In the genomic region with DNA sequence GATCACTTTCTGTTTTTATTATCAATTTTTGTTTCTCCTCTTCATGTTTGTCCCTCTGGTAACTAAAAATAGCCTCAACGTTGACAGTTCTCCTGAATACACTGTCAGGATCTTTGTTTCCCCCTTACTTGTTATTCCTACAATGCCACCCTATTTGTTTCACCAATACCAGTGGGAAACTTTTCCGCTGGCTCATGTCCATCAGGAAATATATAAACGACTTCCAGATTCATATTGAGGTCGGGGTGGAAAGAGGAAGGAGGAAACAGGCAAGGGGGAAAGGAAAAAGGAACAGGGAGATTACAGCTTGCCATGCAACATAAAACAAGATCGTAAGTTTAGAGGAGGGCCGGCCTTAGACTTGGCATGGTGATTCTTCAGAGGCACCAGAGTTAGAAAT, we compare ENCODE assay signal across 30 cellular contexts.
DNase-seq lines count a peak whose midpoint lies in the region; ATAC-seq and TF ChIP-seq lines count a peak whose summit lies in the region.
"Had no signal": no experiment of that assay in that cellular context is flagged by ENCODE, and none has a peak within 500 bp of the region (broad histone marks: within the 10 kb centered on the region; RNA-seq: fewer than 3 reads in every experiment).

No MANE protein-coding gene starts in this region.

- H3K36me3 Mint-ChIP-seq in HFFc6 (ENCODE audit: low read depth) (peaks cover 9% of the 10 kb centered on the region), T-helper 17 cell (ENCODE audit: low read depth) (peaks cover 5% of the 10 kb centered on the region)
- peaks cover 6% of the 10 kb centered on the region for H3K36me3 Mint-ChIP-seq in stimulated activated effector memory CD8-positive, alpha-beta T cell treated with anti-CD3 and anti-CD28 coated beads, Interleukin-12 subunit alpha, Interleukin-12 subunit beta, amount 100 ng/mL, for 72 hours

- no peaks in the 10 kb centered on the region for H3K27me3 ChIP-seq in dorsolateral prefrontal cortex
- no peaks in the 10 kb centered on the region for H3K27me3 ChIP-seq in SK-N-SH (ENCODE audit: insufficient read depth)
- no peaks in the 10 kb centered on the region for H3K27me3 ChIP-seq in foreskin keratinocyte
- H3K27me3 ChIP-seq: BLaER1 treated with 17β-estradiol and CSF1 and Interleukin-3, amounts not matched to agents 10 nM and 100 nM; breast epithelium; neutrophil; right lobe of liver; spleen had no signal

- no peaks in the 10 kb centered on the region for H3F3A ChIP-seq in SK-N-SH (replicated peaks; ENCODE audit: insufficient read depth)

- no peak for TF ChIP-seq EP300 in SK-N-SH (IDR thresholded peaks at IDR 0.05; ENCODE audit: borderline replicate concordance in 1 of 2, low read depth in 1 of 2, low read length in 1 of 2)

- H3K9ac ChIP-seq in SK-N-SH = no peak overlapping the region
- H3K9ac ChIP-seq: BLaER1 treated with 17β-estradiol and CSF1 and Interleukin-3, amounts not matched to agents 10 nM and 100 nM had no signal

- H3K9me3 Mint-ChIP-seq in HFFc6 = no peaks in the 10 kb centered on the region
- no peaks in the 10 kb centered on the region for H3K9me3 Mint-ChIP-seq in stimulated activated effector memory CD8-positive, alpha-beta T cell treated with anti-CD3 and anti-CD28 coated beads, Interleukin-12 subunit alpha, Interleukin-12 subunit beta, amount 100 ng/mL, for 72 hours
- H3K9me3 Mint-ChIP-seq: activated naive CD4-positive, alpha-beta T cell treated with anti-CD3 and anti-CD28 coated beads, Interleukin-2, amount 50 U/mL, for 24 hours; mesothelial cell of epicardium had no signal

- no peaks in the 10 kb centered on the region for H3K9me2 ChIP-seq in SK-N-SH

- peaks cover 3 to 4% of the 10 kb centered on the region in 2 experiments for H3K36me3 ChIP-seq in SK-N-SH (replicated peaks in 1 of 2; ENCODE audit: control insufficient read depth in 1 of 2, insufficient read depth in 2 of 2, low read length in 1 of 2)
- H3K36me3 ChIP-seq: breast epithelium, right lobe of liver had no signal

- intact Hi-C loops in dorsolateral prefrontal cortex (cut with DNase I) = loop anchor here in 1 of 2 donors (5.0 kb wide), 1 partner anchor 61 kb away; a partner anchor contains a TSS

- H3K4me2 ChIP-seq in SK-N-SH = no peak overlapping the region

- H3K27ac Mint-ChIP-seq in HFFc6 = peak overlapping the region; percentile 64; the same call in 1 of the 2 replicates
- peak overlapping the region; percentile 85 for H3K27ac Mint-ChIP-seq in T-helper 17 cell
- H3K27ac Mint-ChIP-seq in stimulated activated effector memory CD8-positive, alpha-beta T cell treated with anti-CD3 and anti-CD28 coated beads, Interleukin-12 subunit alpha, Interleukin-12 subunit beta, amount 100 ng/mL, for 72 hours = peak overlapping the region; percentile 71
- H3K27ac Mint-ChIP-seq: activated naive CD4-positive, alpha-beta T cell treated with anti-CD3 and anti-CD28 coated beads, Interleukin-2, amount 50 U/mL, for 24 hours; mesothelial cell of epicardium had no signal

- 0 out of 2 replicates have a peak, but pooled peaks cover 12% of the 10 kb centered on the region for H4K20me1 ChIP-seq in SK-N-SH (ENCODE audit: insufficient read depth)

- H3K4me3 ChIP-seq in dorsolateral prefrontal cortex (peak overlapping the region in 2 of 59 donors; percentile 4 to 12), SK-N-SH (ENCODE audit: low read depth in 2 of 2, low read length in 1 of 2) (no peak overlapping the region)
- H3K4me3 ChIP-seq: BLaER1 treated with 17β-estradiol and CSF1 and Interleukin-3, amounts not matched to agents 10 nM and 100 nM; breast epithelium; left ventricle myocardium inferior; right lobe of liver; spleen had no signal

- ATAC-seq in T-helper 17 cell (no peak), foreskin keratinocyte (no peak)
- no peak for ATAC-seq in stimulated activated effector memory CD8-positive, alpha-beta T cell treated with anti-CD3 and anti-CD28 coated beads, Interleukin-12 subunit alpha, Interleukin-12 subunit beta, amount 100 ng/mL, for 72 hours
- ATAC-seq: right lobe of liver had no signal

- TF ChIP-seq RAD21 in SK-N-SH (IDR thresholded peaks at IDR 0.05; ENCODE audit: low read length) = no peak

- 74% methylated on average over 6 of the region's 6 CpGs for WGBS in SK-N-SH (ENCODE audit: low lambda C conversion rate)

- H3K9me3 ChIP-seq in T-helper 17 cell (ENCODE audit: control insufficient read depth, low read length, poor library complexity, severe bottlenecking) (no peaks in the 10 kb centered on the region), SK-N-SH (no peaks in the 10 kb centered on the region)
- H3K9me3 ChIP-seq: BLaER1 treated with 17β-estradiol and CSF1 and Interleukin-3, amounts not matched to agents 10 nM and 100 nM; breast epithelium; Caco-2; left ventricle myocardium inferior; neutrophil; right lobe of liver; spleen had no signal

- H2AFZ ChIP-seq in SK-N-SH (ENCODE audit: low read depth) = no peak overlapping the region

- H3K27me3 Mint-ChIP-seq in HFFc6 (ENCODE audit: insufficient read depth) = no peaks in the 10 kb centered on the region; the same call in none of the 2 replicates
- H3K27me3 Mint-ChIP-seq in T-helper 17 cell = no peaks in the 10 kb centered on the region
- H3K27me3 Mint-ChIP-seq: activated naive CD4-positive, alpha-beta T cell treated with anti-CD3 and anti-CD28 coated beads, Interleukin-2, amount 50 U/mL, for 24 hours had no signal

- DNase-seq in HFFc6 (no peak), T-helper 17 cell (no peak), dorsolateral prefrontal cortex (no peak), DMS79 (lab: John Stamatoyannopoulos, UW) (no peak), SK-N-SH (no peak), foreskin keratinocyte (no peak)
- no peak for DNase-seq in stimulated activated effector memory CD8-positive, alpha-beta T cell treated with anti-CD3 and anti-CD28 coated beads, Interleukin-12 subunit alpha, Interleukin-12 subunit beta, amount 100 ng/mL, for 72 hours (ENCODE audit: low spot score in 2 of 2)
- DNase-seq: activated CD4-positive, alpha-beta T cell treated with anti-CD3 and anti-CD28 coated beads, Interleukin-2, amount 50 U/mL, for 48 hours; activated CD4-positive, CD25-positive, alpha-beta regulatory T cell treated with anti-CD3 and anti-CD28 coated beads, Interleukin-2, amount 50 U/mL, for 72 hours; amygdala; Caco-2; DMS79 treated with DMSO at 0.1 percent for 48 hours; effector CD4-positive, alpha-beta T cell; GDM1; islet precursor cell; left ventricle myocardium inferior; NCI-H1105; NCI-H187 treated with DMSO at 0.1 percent for 48 hours; NCI-H2171 treated with DMSO at 0.1 percent for 48 hours; NCI-H510A treated with DMSO at 0.1 percent for 48 hours; right lobe of liver; spleen; stimulated activated CD4-positive, alpha-beta T cell treated with anti-CD3 and anti-CD28 coated beads, Interleukin-2, amount 100 ng/mL, for 24 hours; T-helper 1 cell; trophoblast cell had no signal

- TF ChIP-seq CTCF in HFFc6 (IDR thresholded peaks at IDR 0.05) (no peak), dorsolateral prefrontal cortex (IDR thresholded peaks at IDR 0.05 in 54 of 56, conservative IDR thresholded peaks at IDR 0.05 in 2 of 56; ENCODE audit: low read depth in 1 of 56, partially characterized antibody in 56 of 56) (no peak), SK-N-SH (IDR thresholded peaks at IDR 0.05) (no peak), foreskin keratinocyte (conservative IDR thresholded peaks at IDR 0.05) (no peak)

- POLR2A ChIA-PET in SK-N-SH (lab: Yijun Ruan, JAX) = no interaction called here

- H3K4me1 ChIP-seq in SK-N-SH (ENCODE audit: control insufficient read depth in 1 of 2, insufficient read depth in 2 of 2, low read depth in 1 of 2, low read length in 1 of 2) (peaks cover 4 to 10% of the 10 kb centered on the region in 2 experiments; a peak in 1 of 4 replicates), foreskin keratinocyte (peaks cover 15% of the 10 kb centered on the region)
- H3K4me1 ChIP-seq: breast epithelium, right lobe of liver had no signal

- H3K79me2 ChIP-seq in SK-N-SH (ENCODE audit: insufficient read depth) = peaks cover 47% of the 10 kb centered on the region

- H3K4me3 Mint-ChIP-seq in HFFc6 = no peak overlapping the region
- H3K4me3 Mint-ChIP-seq in T-helper 17 cell = no peak overlapping the region
- H3K4me3 Mint-ChIP-seq in stimulated activated effector memory CD8-positive, alpha-beta T cell treated with anti-CD3 and anti-CD28 coated beads, Interleukin-12 subunit alpha, Interleukin-12 subunit beta, amount 100 ng/mL, for 72 hours = no peak overlapping the region
- H3K4me3 Mint-ChIP-seq: activated naive CD4-positive, alpha-beta T cell treated with anti-CD3 and anti-CD28 coated beads, Interleukin-2, amount 50 U/mL, for 24 hours; mesothelial cell of epicardium had no signal

- CTCF ChIA-PET in SK-N-SH (lab: Yijun Ruan, JAX) = interaction anchor here (1.2 to 1.4 kb wide), 2 partner anchors 38 to 220 kb away, joined by 3 read pairs; no protein-coding TSS in a partner anchor

- H3K27ac ChIP-seq in dorsolateral prefrontal cortex (peak overlapping the region in 51 of 59 donors; percentile 3 to 91 (median 67)), SK-N-SH (ENCODE audit: low read depth in 2 of 2, low read length in 1 of 2) (no peak overlapping the region), foreskin keratinocyte (no peak overlapping the region)
- H3K27ac ChIP-seq: BLaER1 treated with 17β-estradiol and CSF1 and Interleukin-3, amounts not matched to agents 10 nM and 100 nM; breast epithelium; left ventricle myocardium inferior; neutrophil; right lobe of liver; spleen had no signal

- H3K4me1 Mint-ChIP-seq in HFFc6 (ENCODE audit: low read depth) = peaks cover 20% of the 10 kb centered on the region
- peaks cover 18% of the 10 kb centered on the region for H3K4me1 Mint-ChIP-seq in T-helper 17 cell
- peaks cover 26% of the 10 kb centered on the region for H3K4me1 Mint-ChIP-seq in stimulated activated effector memory CD8-positive, alpha-beta T cell treated with anti-CD3 and anti-CD28 coated beads, Interleukin-12 subunit alpha, Interleukin-12 subunit beta, amount 100 ng/mL, for 72 hours
- H3K4me1 Mint-ChIP-seq: mesothelial cell of epicardium had no signal

TF ChIP-seq in SK-N-SH, 30 proteins besides CTCF, POLR2A, EP300 and RAD21 (continues in another document):
- TF ChIP-seq FOXJ3 (CRISPR knock-in tag; IDR thresholded peaks at IDR 0.05) (no peak), GABPA (IDR thresholded peaks at IDR 0.05; ENCODE audit: low read depth) (no peak), POLR2AphosphoS5 (IDR thresholded peaks at IDR 0.05; ENCODE audit: low read depth, low read length) (no peak)
- TF ChIP-seq, protein P1, sequence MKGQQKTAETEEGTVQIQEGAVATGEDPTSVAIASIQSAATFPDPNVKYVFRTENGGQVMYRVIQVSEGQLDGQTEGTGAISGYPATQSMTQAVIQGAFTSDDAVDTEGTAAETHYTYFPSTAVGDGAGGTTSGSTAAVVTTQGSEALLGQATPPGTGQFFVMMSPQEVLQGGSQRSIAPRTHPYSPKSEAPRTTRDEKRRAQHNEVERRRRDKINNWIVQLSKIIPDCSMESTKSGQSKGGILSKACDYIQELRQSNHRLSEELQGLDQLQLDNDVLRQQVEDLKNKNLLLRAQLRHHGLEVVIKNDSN (IDR thresholded peaks at IDR 0.05; ENCODE audit: borderline replicate concordance, low read depth) = no peak

Comparison
In these comparisons a context has a peak if more than half of its experiments do, and no peak if none do; other contexts are left out.
1. H3K27ac ChIP-seq: peak in dorsolateral prefrontal cortex (51 of 59); none in SK-N-SH (0 of 2) and foreskin keratinocyte (single experiment).
2. Peak in every context shown above with its lines, with median percentiles within 50 percentile points of each other: H3K27ac Mint-ChIP-seq.